In genomic region chr14:57495409-57495808, GRCh38 we compare ENCODE assay signal across 1 cellular context.
TF ChIP-seq lines count a peak whose summit lies in the region.

No MANE protein-coding gene starts in this region.

TF ChIP-seq in GM12878, 131 proteins besides CTCF, POLR2A, EP300 and RAD21 (continued from another document):
- TF ChIP-seq PRDM15 (CRISPR knock-in tag; IDR thresholded peaks at IDR 0.05) = no peak
- no peak for TF ChIP-seq ZBTB11 (CRISPR knock-in tag; IDR thresholded peaks at IDR 0.05)
- no peak for TF ChIP-seq RFX5 (IDR thresholded peaks at IDR 0.05; ENCODE audit: low read depth, low read length)
- TF ChIP-seq CBX3 (IDR thresholded peaks at IDR 0.05; ENCODE audit: borderline replicate concordance, low read depth) = no peak
